In the genomic region with DNA sequence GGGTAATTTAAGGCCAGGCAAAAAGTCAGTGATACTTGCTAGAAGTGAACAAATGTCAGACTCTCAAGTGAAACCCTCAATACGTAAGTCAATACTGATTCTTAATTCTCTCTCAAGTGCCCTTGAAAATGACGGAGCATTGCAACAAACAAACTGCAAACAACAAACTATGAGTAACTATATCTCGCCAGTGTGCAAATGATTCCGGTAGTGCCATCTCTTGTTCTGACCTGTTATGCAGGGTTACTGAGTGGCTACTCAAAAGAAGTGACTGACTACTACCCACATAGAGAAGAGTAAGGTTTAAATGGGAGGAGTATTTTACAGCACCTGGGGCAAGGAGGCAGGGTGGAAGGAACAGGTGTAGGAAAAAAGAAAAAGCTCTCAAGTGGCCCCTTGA, we compare ENCODE assay signal across 8 cellular contexts. TPM values are rescaled to one million over a fixed set of nuclear protein-coding genes. Genes with fewer than 3 reads are reported as not detected.
DNase-seq lines count a peak whose midpoint lies in the region; FAIRE-seq and TF ChIP-seq lines count a peak whose summit lies in the region.

No MANE protein-coding gene starts in this region.

- H3K9ac ChIP-seq in OCI-LY3 (ENCODE audit: low read length), result peak overlapping the region; percentile 85

- DNase-seq in HCEC 1CT (peak; percentile 20), epithelial cell of proximal tubule (ENCODE audit: low read depth) (no peak), prostate gland (ENCODE audit: low spot score) (no peak), NOMO-1 (lab: John Stamatoyannopoulos, UW; ENCODE audit: unreplicated experiment in 2 of 2) (no peak), GM13977 (ENCODE audit: low spot score) (no peak), H54 (ENCODE audit: insufficient read length, low spot score) (no peak)
- DNase-seq in effector CD4-positive, alpha-beta T cell, result no peak

- H3K36me3 ChIP-seq in OCI-LY3 (replicated peaks; ENCODE audit: low read depth, low read length) (peaks cover 29% of the 10 kb centered on the region), prostate gland (no peaks in the 10 kb centered on the region)

- H3K4me3 ChIP-seq in OCI-LY3 (ENCODE audit: low read length), result peak overlapping the region; percentile 83
- peak overlapping the region; percentile 71 for H3K4me3 ChIP-seq in epithelial cell of proximal tubule (ENCODE audit: low read depth, low read length)
- H3K4me3 ChIP-seq in prostate gland, result peak overlapping the region; percentile 61 to 72

- in situ Hi-C loops in GM13977 (cut with MboI; ENCODE audit: low pct_unique_long_range_greater_than_20kb, low sequenced_read_pairs, unreplicated experiment), result no loop called here

- H4K20me1 ChIP-seq in OCI-LY3 (ENCODE audit: insufficient read depth, low read length), result peaks cover 55% of the 10 kb centered on the region

- H3K4me1 ChIP-seq in OCI-LY3 (ENCODE audit: low read length), result peaks cover 55% of the 10 kb centered on the region
- H3K4me1 ChIP-seq in prostate gland (replicated peaks), result no peaks in the 10 kb centered on the region

- FAIRE-seq in H54 (lab: Jason Lieb, UNC), result no peak

- 57% methylated on average over 4 of the region's 4 CpGs for WGBS in prostate gland

- TF ChIP-seq CTCF in OCI-LY3 (IDR thresholded peaks at IDR 0.05; ENCODE audit: low read depth, low read length), result no peak
- TF ChIP-seq CTCF in epithelial cell of proximal tubule (conservative IDR thresholded peaks at IDR 0.05; ENCODE audit: low read depth, low read length), result no peak
- no peak for TF ChIP-seq CTCF in prostate gland (IDR thresholded peaks at IDR 0.05)
- no peak for TF ChIP-seq CTCF in GM13977 (IDR thresholded peaks at IDR 0.05; ENCODE audit: extremely low read depth, insufficient read depth, missing control alignments)

- no peaks in the 10 kb centered on the region for H3K27me3 ChIP-seq in OCI-LY3 (ENCODE audit: low read depth, low read length)
- no peaks in the 10 kb centered on the region for H3K27me3 ChIP-seq in prostate gland (replicated peaks; ENCODE audit: insufficient read depth)

- H3K27ac ChIP-seq in OCI-LY3 (ENCODE audit: low read length) (peak overlapping the region; percentile 44; the same call in 1 of the 2 replicates), prostate gland (peak overlapping the region; percentile 95 to 96)

- TF ChIP-seq POLR2A in prostate gland (IDR thresholded peaks at IDR 0.05) (no peak), H54 (IDR thresholded peaks at IDR 0.05; ENCODE audit: low read depth, low read length) (no peak)

- H3K9me3 ChIP-seq in OCI-LY3 (ENCODE audit: insufficient read depth, low read length) (no peaks in the 10 kb centered on the region), prostate gland (no peaks in the 10 kb centered on the region)

- peak overlapping the region; percentile 96 for H3K4me2 ChIP-seq in OCI-LY3 (ENCODE audit: low read length)

- H3K79me2 ChIP-seq in OCI-LY3 (ENCODE audit: low read length), result peaks cover 73% of the 10 kb centered on the region

- no peak overlapping the region for H2AFZ ChIP-seq in OCI-LY3 (ENCODE audit: low read depth, low read length)

- intact Hi-C loops in prostate gland (cut with DNase I), result no loop called here

RNA-seq across cellular contexts. Expression of a gene that starts 1.6 kb away (rescaled TPM):
- total RNA-seq in epithelial cell of proximal tubule (12.3 and 20.3 TPM in 2 replicates), prostate gland (10 to 100 TPM; 10.6 to 18.7 TPM)

RNA-seq across cellular contexts. Expression of a gene that starts 56.8 kb away (rescaled TPM):
- total RNA-seq in epithelial cell of proximal tubule, result 2.0 and 3.5 TPM in 2 replicates
- total RNA-seq in prostate gland, result 1 to 10 TPM in 1 of 2 donors, under 1 TPM in 1; 0.32 to 5.6 TPM
